ENCODE assay signal across 3 cellular contexts in the genomic region with DNA sequence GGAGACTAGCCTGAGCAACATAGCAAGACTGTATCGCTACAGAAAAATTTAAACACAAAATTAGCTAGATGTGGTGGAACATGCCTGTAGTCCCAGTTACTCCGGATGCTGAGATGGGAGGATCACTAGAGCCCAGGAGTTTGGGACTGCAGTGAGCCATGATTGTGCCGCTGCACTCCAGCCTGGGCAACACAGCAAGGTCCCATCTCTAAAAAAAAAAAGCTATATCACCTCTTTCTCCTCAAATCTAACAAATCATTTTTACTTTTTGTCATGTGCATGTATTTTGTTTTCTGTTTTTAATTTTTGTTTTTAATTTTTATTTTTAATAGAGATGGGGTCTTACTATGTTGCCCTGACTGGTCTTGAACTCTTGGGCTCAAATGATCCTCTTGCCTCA.
TF ChIP-seq lines count a peak whose summit lies in the region.

No MANE protein-coding gene starts in this region.

TF ChIP-seq in HCT116, 20 proteins besides CTCF, POLR2A, EP300 and RAD21:
- no peak for TF ChIP-seq SP1 (IDR thresholded peaks at IDR 0.05; ENCODE audit: low read depth)
- TF ChIP-seq, protein P1, sequence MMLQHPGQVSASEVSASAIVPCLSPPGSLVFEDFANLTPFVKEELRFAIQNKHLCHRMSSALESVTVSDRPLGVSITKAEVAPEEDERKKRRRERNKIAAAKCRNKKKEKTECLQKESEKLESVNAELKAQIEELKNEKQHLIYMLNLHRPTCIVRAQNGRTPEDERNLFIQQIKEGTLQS (IDR thresholded peaks at IDR 0.05): no peak
- TF ChIP-seq ELF1 (IDR thresholded peaks at IDR 0.05; ENCODE audit: borderline replicate concordance, low read depth): no peak
- no peak for TF ChIP-seq YY1 (IDR thresholded peaks at IDR 0.05; ENCODE audit: extremely low read depth, insufficient replicate concordance, low read depth, low read length)
- TF ChIP-seq, protein P2, sequence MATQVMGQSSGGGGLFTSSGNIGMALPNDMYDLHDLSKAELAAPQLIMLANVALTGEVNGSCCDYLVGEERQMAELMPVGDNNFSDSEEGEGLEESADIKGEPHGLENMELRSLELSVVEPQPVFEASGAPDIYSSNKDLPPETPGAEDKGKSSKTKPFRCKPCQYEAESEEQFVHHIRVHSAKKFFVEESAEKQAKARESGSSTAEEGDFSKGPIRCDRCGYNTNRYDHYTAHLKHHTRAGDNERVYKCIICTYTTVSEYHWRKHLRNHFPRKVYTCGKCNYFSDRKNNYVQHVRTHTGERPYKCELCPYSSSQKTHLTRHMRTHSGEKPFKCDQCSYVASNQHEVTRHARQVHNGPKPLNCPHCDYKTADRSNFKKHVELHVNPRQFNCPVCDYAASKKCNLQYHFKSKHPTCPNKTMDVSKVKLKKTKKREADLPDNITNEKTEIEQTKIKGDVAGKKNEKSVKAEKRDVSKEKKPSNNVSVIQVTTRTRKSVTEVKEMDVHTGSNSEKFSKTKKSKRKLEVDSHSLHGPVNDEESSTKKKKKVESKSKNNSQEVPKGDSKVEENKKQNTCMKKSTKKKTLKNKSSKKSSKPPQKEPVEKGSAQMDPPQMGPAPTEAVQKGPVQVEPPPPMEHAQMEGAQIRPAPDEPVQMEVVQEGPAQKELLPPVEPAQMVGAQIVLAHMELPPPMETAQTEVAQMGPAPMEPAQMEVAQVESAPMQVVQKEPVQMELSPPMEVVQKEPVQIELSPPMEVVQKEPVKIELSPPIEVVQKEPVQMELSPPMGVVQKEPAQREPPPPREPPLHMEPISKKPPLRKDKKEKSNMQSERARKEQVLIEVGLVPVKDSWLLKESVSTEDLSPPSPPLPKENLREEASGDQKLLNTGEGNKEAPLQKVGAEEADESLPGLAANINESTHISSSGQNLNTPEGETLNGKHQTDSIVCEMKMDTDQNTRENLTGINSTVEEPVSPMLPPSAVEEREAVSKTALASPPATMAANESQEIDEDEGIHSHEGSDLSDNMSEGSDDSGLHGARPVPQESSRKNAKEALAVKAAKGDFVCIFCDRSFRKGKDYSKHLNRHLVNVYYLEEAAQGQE (IDR thresholded peaks at IDR 0.05; ENCODE audit: low read depth): no peak
- no peak for TF ChIP-seq JUND (IDR thresholded peaks at IDR 0.05)
- no peak for TF ChIP-seq SIN3A (IDR thresholded peaks at IDR 0.05; ENCODE audit: low read depth)
- TF ChIP-seq FOSL1 (IDR thresholded peaks at IDR 0.05; ENCODE audit: low read depth): no peak
- TF ChIP-seq EZH2phosphoT487 (IDR thresholded peaks at IDR 0.05; ENCODE audit: borderline replicate concordance): no peak

TF ChIP-seq in HEK293, 187 proteins besides CTCF, POLR2A, EP300 and RAD21:
- TF ChIP-seq ZNF776 (tag by site-specific recombination; IDR thresholded peaks at IDR 0.05; ENCODE audit: borderline replicate concordance) (no peak), ZNF121 (tag by site-specific recombination; IDR thresholded peaks at IDR 0.05) (peak; percentile 72)

TF ChIP-seq in K562, 482 proteins besides CTCF, POLR2A, EP300 and RAD21:
- TF ChIP-seq PURB (CRISPR knock-in tag; IDR thresholded peaks at IDR 0.05; ENCODE audit: low read depth) (no peak), ZNF121 (CRISPR knock-in tag; conservative IDR thresholded peaks at IDR 0.05) (peak; percentile 67)
- TF ChIP-seq, protein P3, sequence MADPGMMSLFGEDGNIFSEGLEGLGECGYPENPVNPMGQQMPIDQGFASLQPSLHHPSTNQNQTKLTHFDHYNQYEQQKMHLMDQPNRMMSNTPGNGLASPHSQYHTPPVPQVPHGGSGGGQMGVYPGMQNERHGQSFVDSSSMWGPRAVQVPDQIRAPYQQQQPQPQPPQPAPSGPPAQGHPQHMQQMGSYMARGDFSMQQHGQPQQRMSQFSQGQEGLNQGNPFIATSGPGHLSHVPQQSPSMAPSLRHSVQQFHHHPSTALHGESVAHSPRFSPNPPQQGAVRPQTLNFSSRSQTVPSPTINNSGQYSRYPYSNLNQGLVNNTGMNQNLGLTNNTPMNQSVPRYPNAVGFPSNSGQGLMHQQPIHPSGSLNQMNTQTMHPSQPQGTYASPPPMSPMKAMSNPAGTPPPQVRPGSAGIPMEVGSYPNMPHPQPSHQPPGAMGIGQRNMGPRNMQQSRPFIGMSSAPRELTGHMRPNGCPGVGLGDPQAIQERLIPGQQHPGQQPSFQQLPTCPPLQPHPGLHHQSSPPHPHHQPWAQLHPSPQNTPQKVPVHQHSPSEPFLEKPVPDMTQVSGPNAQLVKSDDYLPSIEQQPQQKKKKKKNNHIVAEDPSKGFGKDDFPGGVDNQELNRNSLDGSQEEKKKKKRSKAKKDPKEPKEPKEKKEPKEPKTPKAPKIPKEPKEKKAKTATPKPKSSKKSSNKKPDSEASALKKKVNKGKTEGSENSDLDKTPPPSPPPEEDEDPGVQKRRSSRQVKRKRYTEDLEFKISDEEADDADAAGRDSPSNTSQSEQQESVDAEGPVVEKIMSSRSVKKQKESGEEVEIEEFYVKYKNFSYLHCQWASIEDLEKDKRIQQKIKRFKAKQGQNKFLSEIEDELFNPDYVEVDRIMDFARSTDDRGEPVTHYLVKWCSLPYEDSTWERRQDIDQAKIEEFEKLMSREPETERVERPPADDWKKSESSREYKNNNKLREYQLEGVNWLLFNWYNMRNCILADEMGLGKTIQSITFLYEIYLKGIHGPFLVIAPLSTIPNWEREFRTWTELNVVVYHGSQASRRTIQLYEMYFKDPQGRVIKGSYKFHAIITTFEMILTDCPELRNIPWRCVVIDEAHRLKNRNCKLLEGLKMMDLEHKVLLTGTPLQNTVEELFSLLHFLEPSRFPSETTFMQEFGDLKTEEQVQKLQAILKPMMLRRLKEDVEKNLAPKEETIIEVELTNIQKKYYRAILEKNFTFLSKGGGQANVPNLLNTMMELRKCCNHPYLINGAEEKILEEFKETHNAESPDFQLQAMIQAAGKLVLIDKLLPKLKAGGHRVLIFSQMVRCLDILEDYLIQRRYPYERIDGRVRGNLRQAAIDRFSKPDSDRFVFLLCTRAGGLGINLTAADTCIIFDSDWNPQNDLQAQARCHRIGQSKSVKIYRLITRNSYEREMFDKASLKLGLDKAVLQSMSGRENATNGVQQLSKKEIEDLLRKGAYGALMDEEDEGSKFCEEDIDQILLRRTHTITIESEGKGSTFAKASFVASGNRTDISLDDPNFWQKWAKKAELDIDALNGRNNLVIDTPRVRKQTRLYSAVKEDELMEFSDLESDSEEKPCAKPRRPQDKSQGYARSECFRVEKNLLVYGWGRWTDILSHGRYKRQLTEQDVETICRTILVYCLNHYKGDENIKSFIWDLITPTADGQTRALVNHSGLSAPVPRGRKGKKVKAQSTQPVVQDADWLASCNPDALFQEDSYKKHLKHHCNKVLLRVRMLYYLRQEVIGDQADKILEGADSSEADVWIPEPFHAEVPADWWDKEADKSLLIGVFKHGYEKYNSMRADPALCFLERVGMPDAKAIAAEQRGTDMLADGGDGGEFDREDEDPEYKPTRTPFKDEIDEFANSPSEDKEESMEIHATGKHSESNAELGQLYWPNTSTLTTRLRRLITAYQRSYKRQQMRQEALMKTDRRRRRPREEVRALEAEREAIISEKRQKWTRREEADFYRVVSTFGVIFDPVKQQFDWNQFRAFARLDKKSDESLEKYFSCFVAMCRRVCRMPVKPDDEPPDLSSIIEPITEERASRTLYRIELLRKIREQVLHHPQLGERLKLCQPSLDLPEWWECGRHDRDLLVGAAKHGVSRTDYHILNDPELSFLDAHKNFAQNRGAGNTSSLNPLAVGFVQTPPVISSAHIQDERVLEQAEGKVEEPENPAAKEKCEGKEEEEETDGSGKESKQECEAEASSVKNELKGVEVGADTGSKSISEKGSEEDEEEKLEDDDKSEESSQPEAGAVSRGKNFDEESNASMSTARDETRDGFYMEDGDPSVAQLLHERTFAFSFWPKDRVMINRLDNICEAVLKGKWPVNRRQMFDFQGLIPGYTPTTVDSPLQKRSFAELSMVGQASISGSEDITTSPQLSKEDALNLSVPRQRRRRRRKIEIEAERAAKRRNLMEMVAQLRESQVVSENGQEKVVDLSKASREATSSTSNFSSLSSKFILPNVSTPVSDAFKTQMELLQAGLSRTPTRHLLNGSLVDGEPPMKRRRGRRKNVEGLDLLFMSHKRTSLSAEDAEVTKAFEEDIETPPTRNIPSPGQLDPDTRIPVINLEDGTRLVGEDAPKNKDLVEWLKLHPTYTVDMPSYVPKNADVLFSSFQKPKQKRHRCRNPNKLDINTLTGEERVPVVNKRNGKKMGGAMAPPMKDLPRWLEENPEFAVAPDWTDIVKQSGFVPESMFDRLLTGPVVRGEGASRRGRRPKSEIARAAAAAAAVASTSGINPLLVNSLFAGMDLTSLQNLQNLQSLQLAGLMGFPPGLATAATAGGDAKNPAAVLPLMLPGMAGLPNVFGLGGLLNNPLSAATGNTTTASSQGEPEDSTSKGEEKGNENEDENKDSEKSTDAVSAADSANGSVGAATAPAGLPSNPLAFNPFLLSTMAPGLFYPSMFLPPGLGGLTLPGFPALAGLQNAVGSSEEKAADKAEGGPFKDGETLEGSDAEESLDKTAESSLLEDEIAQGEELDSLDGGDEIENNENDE (IDR thresholded peaks at IDR 0.05; ENCODE audit: low read depth, low read length): no peak
